8 cellular contexts compared by ENCODE assay signal in the genomic region with DNA sequence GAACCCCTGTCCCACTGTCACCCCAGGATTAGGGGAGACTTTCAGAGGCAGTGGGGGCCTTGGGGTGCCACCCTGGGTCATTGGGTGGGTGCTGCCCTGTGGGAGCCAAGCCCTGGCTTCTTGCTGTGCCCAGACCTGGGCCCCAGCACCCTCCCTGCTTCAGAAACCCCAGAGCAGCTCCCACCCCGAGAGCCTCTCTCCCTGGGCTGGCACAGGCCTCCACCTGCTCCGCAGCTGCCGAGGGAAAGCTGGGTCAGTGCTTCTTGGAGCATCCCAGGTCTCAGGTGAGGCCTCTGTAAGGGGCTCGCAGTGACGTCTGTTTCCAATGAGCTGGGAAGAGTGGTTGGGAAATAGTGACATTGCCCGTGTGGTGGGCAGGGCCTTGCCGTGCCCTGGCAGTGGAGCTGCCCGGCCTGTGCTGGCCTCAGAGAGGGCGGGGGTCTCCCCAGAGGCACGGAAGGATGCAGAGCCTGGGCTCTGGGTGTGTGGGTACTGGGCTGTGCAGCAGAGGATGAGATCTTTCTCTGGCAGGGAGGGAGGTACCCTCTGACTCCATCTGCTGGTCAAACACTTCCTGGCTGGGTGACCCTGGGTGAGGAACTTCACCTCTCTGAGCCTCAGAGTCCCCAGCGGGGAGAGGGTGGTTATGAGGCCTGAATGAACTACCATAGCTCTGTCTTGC. TPM values are rescaled to one million over a fixed set of nuclear protein-coding genes. Genes with fewer than 3 reads are reported as not detected.
DNase-seq lines count a peak whose midpoint lies in the region; ATAC-seq and TF ChIP-seq lines count a peak whose summit lies in the region.

No MANE protein-coding gene starts in this region.

- no peak for TF ChIP-seq CTCF in WTC11 (IDR thresholded peaks at IDR 0.05)

- peaks cover 18% of the 10 kb centered on the region for H3K4me1 Mint-ChIP-seq in stimulated activated naive CD8-positive, alpha-beta T cell treated with anti-CD3 and anti-CD28 coated beads, Interleukin-15, amount 100 ng/mL, for 72 hours
- peaks cover 3% of the 10 kb centered on the region for H3K4me1 Mint-ChIP-seq in WTC11
- H3K4me1 Mint-ChIP-seq in naive thymus-derived CD4-positive, alpha-beta T cell: peaks cover 0 to 15% (median 8%) of the 10 kb centered on the region in 7 donors

- peaks cover 0 to 4% of the 10 kb centered on the region in 2 donors for H3K4me1 ChIP-seq in naive thymus-derived CD4-positive, alpha-beta T cell (ENCODE audit: control insufficient read depth in 2 of 2, insufficient read depth in 2 of 2, low read length in 2 of 2)

- H3K9me3 Mint-ChIP-seq in stimulated activated naive CD8-positive, alpha-beta T cell treated with anti-CD3 and anti-CD28 coated beads, Interleukin-15, amount 100 ng/mL, for 72 hours: no peaks in the 10 kb centered on the region
- no peaks in the 10 kb centered on the region for H3K9me3 Mint-ChIP-seq in WTC11
- H3K9me3 Mint-ChIP-seq in naive thymus-derived CD4-positive, alpha-beta T cell: no peaks in the 10 kb centered on the region

- no peak overlapping the region for H3K27ac Mint-ChIP-seq in stimulated activated naive CD8-positive, alpha-beta T cell treated with anti-CD3 and anti-CD28 coated beads, Interleukin-15, amount 100 ng/mL, for 72 hours
- H3K27ac Mint-ChIP-seq in WTC11: peak overlapping the region; percentile 57; the same call in 1 of the 2 replicates
- peak overlapping the region in 3 of 9 donors; percentile 32 to 49 (median 48) for H3K27ac Mint-ChIP-seq in naive thymus-derived CD4-positive, alpha-beta T cell

- peaks cover 17% of the 10 kb centered on the region for H3K36me3 Mint-ChIP-seq in WTC11
- peaks cover 0 to 9% (median 3%) of the 10 kb centered on the region in 5 donors for H3K36me3 Mint-ChIP-seq in naive thymus-derived CD4-positive, alpha-beta T cell

- no peak overlapping the region for H3K27ac ChIP-seq in naive thymus-derived CD4-positive, alpha-beta T cell (ENCODE audit: low read depth, low read length)

- POLR2A ChIA-PET in WTC11 (lab: Charles Lee): no interaction called here
- POLR2A ChIA-PET in naive thymus-derived CD4-positive, alpha-beta T cell (lab: Charles Lee): interaction anchor here (1.2 kb wide), 1 partner anchor 35 kb away, joined by 3 read pairs; no protein-coding TSS in a partner anchor

- no peak for DNase-seq in stimulated activated naive CD8-positive, alpha-beta T cell treated with anti-CD3 and anti-CD28 coated beads, Interleukin-15, amount 100 ng/mL, for 72 hours
- DNase-seq in stimulated activated naive CD8-positive, alpha-beta T cell treated with anti-CD3 and anti-CD28 coated beads, Interleukin-15, Interleukin-2, amounts not matched to agents 100 U/mL and 50 U/mL, for 24 hours: no peak
- DNase-seq in WTC11 (ENCODE audit: low spot score) (peak; percentile 36), iPS-NIHi7 (ENCODE audit: extremely low spot score) (peak; percentile 64), NCI-H510A (lab: John Stamatoyannopoulos, UW) (no peak)
- DNase-seq in stimulated activated naive CD4-positive, alpha-beta T cell (lab: John Stamatoyannopoulos, UW): no peak
- no peak for DNase-seq in naive thymus-derived CD4-positive, alpha-beta T cell

- intact Hi-C loops in naive thymus-derived CD4-positive, alpha-beta T cell (cut with micrococcal nuclease): loop anchor here in 1 of 2 donors (5.0 to 10.0 kb wide), 3 partner anchors 33 to 326 kb away; a partner anchor contains a TSS

- no peaks in the 10 kb centered on the region for H3K27me3 ChIP-seq in naive thymus-derived CD4-positive, alpha-beta T cell (ENCODE audit: control insufficient read depth in 2 of 2, insufficient read depth in 2 of 2, low read length in 2 of 2)

- H3K27me3 Mint-ChIP-seq in stimulated activated naive CD8-positive, alpha-beta T cell treated with anti-CD3 and anti-CD28 coated beads, Interleukin-15, amount 100 ng/mL, for 72 hours: no peaks in the 10 kb centered on the region
- no peaks in the 10 kb centered on the region; the same call in 1 of the 2 replicates for H3K27me3 Mint-ChIP-seq in WTC11 (ENCODE audit: low read depth)
- no peaks in the 10 kb centered on the region for H3K27me3 Mint-ChIP-seq in naive thymus-derived CD4-positive, alpha-beta T cell

- H3K9me3 ChIP-seq in naive thymus-derived CD4-positive, alpha-beta T cell (ENCODE audit: control insufficient read depth in 2 of 3, low read length in 3 of 3): no peaks in the 10 kb centered on the region

- H3K4me3 Mint-ChIP-seq in stimulated activated naive CD8-positive, alpha-beta T cell treated with anti-CD3 and anti-CD28 coated beads, Interleukin-15, amount 100 ng/mL, for 72 hours: no peak overlapping the region
- no peak overlapping the region for H3K4me3 Mint-ChIP-seq in WTC11
- H3K4me3 Mint-ChIP-seq in naive thymus-derived CD4-positive, alpha-beta T cell: no peak overlapping the region

- no peak overlapping the region for H3K4me3 ChIP-seq in naive thymus-derived CD4-positive, alpha-beta T cell (ENCODE audit: low read length)

- peaks cover 0 to 58% (median 0%) of the 10 kb centered on the region in 3 experiments for H3K36me3 ChIP-seq in naive thymus-derived CD4-positive, alpha-beta T cell (ENCODE audit: control insufficient read depth in 2 of 3, insufficient read depth in 3 of 3, low read length in 3 of 3)

- CTCF ChIA-PET in WTC11 (lab: Charles Lee): interaction anchor here (0.5 to 1.7 kb wide), 11 partner anchors 10 to 113 kb away, joined by 3 to 8 read pairs (median 4); a partner anchor contains a TSS
- CTCF ChIA-PET in naive thymus-derived CD4-positive, alpha-beta T cell (lab: Charles Lee): interaction anchor here (1.0 to 1.1 kb wide), 2 partner anchors 24 to 43 kb away, joined by 3 to 4 read pairs; a partner anchor contains a TSS

- peak; percentile 41 for ATAC-seq in stimulated activated naive CD8-positive, alpha-beta T cell treated with anti-CD3 and anti-CD28 coated beads, Interleukin-15, amount 100 ng/mL, for 72 hours
- no peak for ATAC-seq in stimulated activated naive CD8-positive, alpha-beta T cell treated with anti-CD3 and anti-CD28 coated beads, Interleukin-15, Interleukin-2, amounts not matched to agents 100 U/mL and 50 U/mL, for 24 hours
- ATAC-seq in WTC11 (peak; percentile 58), HG03457 (IDR thresholded peaks at IDR 0.05; ENCODE audit: unreplicated experiment) (no peak)
- ATAC-seq in naive thymus-derived CD4-positive, alpha-beta T cell: no peak

TF ChIP-seq in WTC11, 78 proteins besides CTCF, POLR2A, EP300 and RAD21 (continues in another document):
- TF ChIP-seq MXD4 (CRISPR knock-in tag; IDR thresholded peaks at IDR 0.05; ENCODE audit: borderline replicate concordance) (no peak), RORB (CRISPR knock-in tag; IDR thresholded peaks at IDR 0.05) (no peak), TCF7 (CRISPR knock-in tag; IDR thresholded peaks at IDR 0.05; ENCODE audit: low read depth) (no peak)
- TF ChIP-seq, protein P1, sequence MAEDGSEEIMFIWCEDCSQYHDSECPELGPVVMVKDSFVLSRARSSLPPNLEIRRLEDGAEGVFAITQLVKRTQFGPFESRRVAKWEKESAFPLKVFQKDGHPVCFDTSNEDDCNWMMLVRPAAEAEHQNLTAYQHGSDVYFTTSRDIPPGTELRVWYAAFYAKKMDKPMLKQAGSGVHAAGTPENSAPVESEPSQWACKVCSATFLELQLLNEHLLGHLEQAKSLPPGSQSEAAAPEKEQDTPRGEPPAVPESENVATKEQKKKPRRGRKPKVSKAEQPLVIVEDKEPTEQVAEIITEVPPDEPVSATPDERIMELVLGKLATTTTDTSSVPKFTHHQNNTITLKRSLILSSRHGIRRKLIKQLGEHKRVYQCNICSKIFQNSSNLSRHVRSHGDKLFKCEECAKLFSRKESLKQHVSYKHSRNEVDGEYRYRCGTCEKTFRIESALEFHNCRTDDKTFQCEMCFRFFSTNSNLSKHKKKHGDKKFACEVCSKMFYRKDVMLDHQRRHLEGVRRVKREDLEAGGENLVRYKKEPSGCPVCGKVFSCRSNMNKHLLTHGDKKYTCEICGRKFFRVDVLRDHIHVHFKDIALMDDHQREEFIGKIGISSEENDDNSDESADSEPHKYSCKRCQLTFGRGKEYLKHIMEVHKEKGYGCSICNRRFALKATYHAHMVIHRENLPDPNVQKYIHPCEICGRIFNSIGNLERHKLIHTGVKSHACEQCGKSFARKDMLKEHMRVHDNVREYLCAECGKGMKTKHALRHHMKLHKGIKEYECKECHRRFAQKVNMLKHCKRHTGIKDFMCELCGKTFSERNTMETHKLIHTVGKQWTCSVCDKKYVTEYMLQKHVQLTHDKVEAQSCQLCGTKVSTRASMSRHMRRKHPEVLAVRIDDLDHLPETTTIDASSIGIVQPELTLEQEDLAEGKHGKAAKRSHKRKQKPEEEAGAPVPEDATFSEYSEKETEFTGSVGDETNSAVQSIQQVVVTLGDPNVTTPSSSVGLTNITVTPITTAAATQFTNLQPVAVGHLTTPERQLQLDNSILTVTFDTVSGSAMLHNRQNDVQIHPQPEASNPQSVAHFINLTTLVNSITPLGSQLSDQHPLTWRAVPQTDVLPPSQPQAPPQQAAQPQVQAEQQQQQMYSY (CRISPR knock-in tag; IDR thresholded peaks at IDR 0.05): no peak

RNA-seq across cellular contexts. Expression of a gene that starts 23.0 kb away (rescaled TPM):
- 0.16 to 0.96 TPM (median 0.72 TPM) in 3 replicates for total RNA-seq in WTC11 (2021)
- under 1 TPM in 1 of 5 experiments, not detected in 4; 0.31 TPM for total RNA-seq in naive thymus-derived CD4-positive, alpha-beta T cell
- not detected for polyA plus RNA-seq in naive thymus-derived CD4-positive, alpha-beta T cell

RNA-seq across cellular contexts. Expression of a gene that starts 23.1 kb away (rescaled TPM):
- total RNA-seq in WTC11 (2021): 128 to 138 TPM (median 132 TPM) in 3 replicates
- 10 to 100 TPM; 25.9 to 67.8 (median 43.9) TPM for total RNA-seq in naive thymus-derived CD4-positive, alpha-beta T cell
- 100 to 1,000 TPM; 108 to 137 TPM for polyA plus RNA-seq in naive thymus-derived CD4-positive, alpha-beta T cell

RNA-seq across cellular contexts. Expression of a gene that starts 24.3 kb away (rescaled TPM):
- 34.1 to 47.2 TPM (median 38.6 TPM) in 3 replicates for total RNA-seq in WTC11 (2021)
- 10 to 100 TPM; 22.2 to 40.0 (median 27.8) TPM for total RNA-seq in naive thymus-derived CD4-positive, alpha-beta T cell
- polyA plus RNA-seq in naive thymus-derived CD4-positive, alpha-beta T cell: 1 to 10 TPM; 2.2 to 7.3 TPM

RNA-seq across cellular contexts. Expression of a gene that starts 53.9 kb away (rescaled TPM):
- 2.7 to 3.6 TPM (median 3.0 TPM) in 3 replicates for total RNA-seq in WTC11 (2021)
- total RNA-seq in naive thymus-derived CD4-positive, alpha-beta T cell: not detected
- polyA plus RNA-seq in naive thymus-derived CD4-positive, alpha-beta T cell: not detected

Comparison
In these comparisons a context has a peak if more than half of its experiments do, and no peak if none do; other contexts are left out.
1. ATAC-seq: peak in stimulated activated naive CD8-positive, alpha-beta T cell treated with anti-CD3 and anti-CD28 coated beads, Interleukin-15, amount 100 ng/mL, for 72 hours (single experiment) and WTC11 (single experiment); none in stimulated activated naive CD8-positive, alpha-beta T cell treated with anti-CD3 and anti-CD28 coated beads, Interleukin-15, Interleukin-2, amounts not matched to agents 100 U/mL and 50 U/mL, for 24 hours (single experiment), HG03457 (single experiment) and naive thymus-derived CD4-positive, alpha-beta T cell (single experiment).
2. DNase-seq: peak in WTC11 (single experiment) and iPS-NIHi7 (single experiment); none in stimulated activated naive CD8-positive, alpha-beta T cell treated with anti-CD3 and anti-CD28 coated beads, Interleukin-15, amount 100 ng/mL, for 72 hours (0 of 2), stimulated activated naive CD8-positive, alpha-beta T cell treated with anti-CD3 and anti-CD28 coated beads, Interleukin-15, Interleukin-2, amounts not matched to agents 100 U/mL and 50 U/mL, for 24 hours (single experiment), stimulated activated naive CD4-positive, alpha-beta T cell (0 of 6), naive thymus-derived CD4-positive, alpha-beta T cell (0 of 9) and NCI-H510A (single experiment).